8 cellular contexts compared by ENCODE assay signal in genomic region chr9:125746774-125747052, GRCh38. TPM values are rescaled to one million over a fixed set of nuclear protein-coding genes. Genes with fewer than 3 reads are reported as not detected.
DNase-seq lines count a peak whose midpoint lies in the region; ATAC-seq and TF ChIP-seq lines count a peak whose summit lies in the region.

No MANE protein-coding gene starts in this region.

- peak overlapping the region; percentile 55 to 79 (median 60) for H3K4me3 ChIP-seq in right lobe of liver

- ATAC-seq in natural killer cell (peak in 2 of 3 donors; percentile 5 to 8), right lobe of liver (no peak), GM18511 (IDR thresholded peaks at IDR 0.05; ENCODE audit: unreplicated experiment) (no peak), HG03469 (IDR thresholded peaks at IDR 0.05; ENCODE audit: unreplicated experiment) (no peak), GM21423 (IDR thresholded peaks at IDR 0.05; ENCODE audit: unreplicated experiment) (no peak)
- ATAC-seq in natural killer cell treated with Interleukin-12 subunit alpha and Interleukin-12 subunit beta and Interleukin-15 and Interleukin-18, amount 100 ng/mL, for 72 hours, result no peak
- ATAC-seq in activated CD8-positive, alpha-beta T cell treated with anti-CD3 and anti-CD28 coated beads for 36 hours, result no peak

- H3K36me3 Mint-ChIP-seq in natural killer cell, result no peaks in the 10 kb centered on the region
- H3K36me3 Mint-ChIP-seq in natural killer cell treated with Interleukin-12 subunit alpha and Interleukin-12 subunit beta and Interleukin-15 and Interleukin-18, amount 100 ng/mL, for 72 hours, result no peaks in the 10 kb centered on the region
- H3K36me3 Mint-ChIP-seq in activated CD8-positive, alpha-beta T cell treated with anti-CD3 and anti-CD28 coated beads for 36 hours (ENCODE audit: low read depth), result peaks cover 8% of the 10 kb centered on the region

- no CpG with 5 or more reads among the region's 46 CpGs for WGBS in right lobe of liver (ENCODE audit: insufficient coverage, low coverage, low lambda C conversion rate, missing lambda C conversion rate)

- peak overlapping the region; percentile 94 for H3K4me3 Mint-ChIP-seq in natural killer cell
- H3K4me3 Mint-ChIP-seq in natural killer cell treated with Interleukin-12 subunit alpha and Interleukin-12 subunit beta and Interleukin-15 and Interleukin-18, amount 100 ng/mL, for 72 hours, result no peak overlapping the region
- H3K4me3 Mint-ChIP-seq in activated CD8-positive, alpha-beta T cell treated with anti-CD3 and anti-CD28 coated beads for 36 hours, result peak overlapping the region; percentile 87

- no peaks in the 10 kb centered on the region for H3K36me3 ChIP-seq in right lobe of liver

- no peak for DNase-seq in natural killer cell
- DNase-seq in natural killer cell treated with Interleukin-12 subunit alpha and Interleukin-12 subunit beta and Interleukin-15 and Interleukin-18, amount 100 ng/mL, for 72 hours (ENCODE audit: low spot score), result no peak
- DNase-seq in activated CD8-positive, alpha-beta T cell treated with anti-CD3 and anti-CD28 coated beads for 36 hours, result no peak
- no peak for DNase-seq in right lobe of liver
- no peak for DNase-seq in SKM-1 treated with dmso at 0.1 percent for 144 hours (lab: John Stamatoyannopoulos, UW; ENCODE audit: unreplicated experiment)

- no peaks in the 10 kb centered on the region for H3K27me3 Mint-ChIP-seq in natural killer cell (ENCODE audit: low read depth in 2 of 2)
- peaks cover 3 to 6% of the 10 kb centered on the region in 2 donors for H3K27me3 Mint-ChIP-seq in natural killer cell treated with Interleukin-12 subunit alpha and Interleukin-12 subunit beta and Interleukin-15 and Interleukin-18, amount 100 ng/mL, for 72 hours
- H3K27me3 Mint-ChIP-seq in activated CD8-positive, alpha-beta T cell treated with anti-CD3 and anti-CD28 coated beads for 36 hours, result peaks cover 3% of the 10 kb centered on the region

- no peaks in the 10 kb centered on the region for H3K27me3 ChIP-seq in right lobe of liver

- no peaks in the 10 kb centered on the region for H3K9me3 Mint-ChIP-seq in natural killer cell
- H3K9me3 Mint-ChIP-seq in natural killer cell treated with Interleukin-12 subunit alpha and Interleukin-12 subunit beta and Interleukin-15 and Interleukin-18, amount 100 ng/mL, for 72 hours, result no peaks in the 10 kb centered on the region
- H3K9me3 Mint-ChIP-seq in activated CD8-positive, alpha-beta T cell treated with anti-CD3 and anti-CD28 coated beads for 36 hours, result no peaks in the 10 kb centered on the region

- TF ChIP-seq POLR2A in right lobe of liver (IDR thresholded peaks at IDR 0.05), result no peak

- TF ChIP-seq CTCF in natural killer cell (IDR thresholded peaks at IDR 0.05) (no peak), right lobe of liver (IDR thresholded peaks at IDR 0.05) (no peak)
- no peak for TF ChIP-seq CTCF in activated CD8-positive, alpha-beta T cell treated with anti-CD3 and anti-CD28 coated beads for 36 hours (IDR thresholded peaks at IDR 0.05)

- no peaks in the 10 kb centered on the region for H3K9me3 ChIP-seq in right lobe of liver

- CTCF ChIA-PET in activated CD8-positive, alpha-beta T cell treated with anti-CD3 and anti-CD28 coated beads for 36 hours (lab: Charles Lee), result no interaction called here

- peaks cover 32 to 36% of the 10 kb centered on the region in 2 donors for H3K4me1 Mint-ChIP-seq in natural killer cell
- peaks cover 26 to 28% of the 10 kb centered on the region in 2 donors for H3K4me1 Mint-ChIP-seq in natural killer cell treated with Interleukin-12 subunit alpha and Interleukin-12 subunit beta and Interleukin-15 and Interleukin-18, amount 100 ng/mL, for 72 hours (ENCODE audit: low read depth in 2 of 2)
- peaks cover 29% of the 10 kb centered on the region for H3K4me1 Mint-ChIP-seq in activated CD8-positive, alpha-beta T cell treated with anti-CD3 and anti-CD28 coated beads for 36 hours (ENCODE audit: low read depth)

- peaks cover 0 to 28% (median 8%) of the 10 kb centered on the region in 4 donors for H3K4me1 ChIP-seq in right lobe of liver

- peak overlapping the region in 2 of 3 donors; percentile 42 to 68 for H3K27ac ChIP-seq in right lobe of liver

- H3K27ac Mint-ChIP-seq in natural killer cell, result no peak overlapping the region
- H3K27ac Mint-ChIP-seq in natural killer cell treated with Interleukin-12 subunit alpha and Interleukin-12 subunit beta and Interleukin-15 and Interleukin-18, amount 100 ng/mL, for 72 hours, result no peak overlapping the region
- H3K27ac Mint-ChIP-seq in activated CD8-positive, alpha-beta T cell treated with anti-CD3 and anti-CD28 coated beads for 36 hours, result no peak overlapping the region

- intact Hi-C loops in natural killer cell (cut with micrococcal nuclease) (loop anchor here (5.0 kb wide), 1 partner anchor 39 kb away; the partner anchor contains the start of gene MAPKAP1), right lobe of liver (cut with DNase I) (no loop called here)
- intact Hi-C loops in activated CD8-positive, alpha-beta T cell treated with anti-CD3 and anti-CD28 coated beads for 36 hours (cut with micrococcal nuclease), result loop anchor here (5.0 kb wide), 1 partner anchor 99 kb away; no protein-coding TSS in a partner anchor

- POLR2A ChIA-PET in activated CD8-positive, alpha-beta T cell treated with anti-CD3 and anti-CD28 coated beads for 36 hours (lab: Charles Lee), result interaction anchor here (1.2 to 1.9 kb wide), 3 partner anchors 16 to 44 kb away, joined by 3 to 8 read pairs (median 4); partner anchors contain the start of gene MAPKAP1

RNA-seq across cellular contexts. Expression of gene PBX3, which starts 0.5 kb away (rescaled TPM):
- total RNA-seq in natural killer cell, result 10 to 100 TPM; 42.1 to 46.9 (median 44.6) TPM
- 10 to 100 TPM; 21.4 to 40.2 TPM for total RNA-seq in natural killer cell treated with Interleukin-12 subunit alpha and Interleukin-12 subunit beta and Interleukin-15 and Interleukin-18, amount 100 ng/mL, for 72 hours
- total RNA-seq in activated CD8-positive, alpha-beta T cell treated with anti-CD3 and anti-CD28 coated beads for 36 hours, result 10 to 100 TPM; 11.5 to 14.1 TPM
- total RNA-seq in right lobe of liver, result 10 to 100 TPM; 13.0 to 20.2 (median 15.0) TPM

RNA-seq across cellular contexts. Expression of gene MAPKAP1, which starts 39.7 kb away (rescaled TPM):
- total RNA-seq in natural killer cell (10 to 100 TPM; 51.1 to 73.0 (median 58.8) TPM), right lobe of liver (10 to 100 TPM; 29.6 to 53.2 (median 48.3) TPM)
- 100 to 1,000 TPM in 1 of 2 donors, 10 to 100 TPM in 1; 83.7 to 115 TPM for total RNA-seq in natural killer cell treated with Interleukin-12 subunit alpha and Interleukin-12 subunit beta and Interleukin-15 and Interleukin-18, amount 100 ng/mL, for 72 hours
- total RNA-seq in activated CD8-positive, alpha-beta T cell treated with anti-CD3 and anti-CD28 coated beads for 36 hours, result 10 to 100 TPM; 58.8 to 62.4 TPM

Comparison
In these comparisons a context has a peak if more than half of its experiments do, and no peak if none do; other contexts are left out.
1. ATAC-seq: peak in natural killer cell (2 of 3); none in natural killer cell treated with Interleukin-12 subunit alpha and Interleukin-12 subunit beta and Interleukin-15 and Interleukin-18, amount 100 ng/mL, for 72 hours (0 of 2), activated CD8-positive, alpha-beta T cell treated with anti-CD3 and anti-CD28 coated beads for 36 hours (single experiment), right lobe of liver (0 of 4), GM18511 (single experiment), HG03469 (single experiment) and GM21423 (single experiment).
2. intact Hi-C loops: an anchor here in natural killer cell (5.0 kb wide) and activated CD8-positive, alpha-beta T cell treated with anti-CD3 and anti-CD28 coated beads for 36 hours (5.0 kb wide); none called in right lobe of liver.